1 cellular context compared by ENCODE assay signal in the genomic region with DNA sequence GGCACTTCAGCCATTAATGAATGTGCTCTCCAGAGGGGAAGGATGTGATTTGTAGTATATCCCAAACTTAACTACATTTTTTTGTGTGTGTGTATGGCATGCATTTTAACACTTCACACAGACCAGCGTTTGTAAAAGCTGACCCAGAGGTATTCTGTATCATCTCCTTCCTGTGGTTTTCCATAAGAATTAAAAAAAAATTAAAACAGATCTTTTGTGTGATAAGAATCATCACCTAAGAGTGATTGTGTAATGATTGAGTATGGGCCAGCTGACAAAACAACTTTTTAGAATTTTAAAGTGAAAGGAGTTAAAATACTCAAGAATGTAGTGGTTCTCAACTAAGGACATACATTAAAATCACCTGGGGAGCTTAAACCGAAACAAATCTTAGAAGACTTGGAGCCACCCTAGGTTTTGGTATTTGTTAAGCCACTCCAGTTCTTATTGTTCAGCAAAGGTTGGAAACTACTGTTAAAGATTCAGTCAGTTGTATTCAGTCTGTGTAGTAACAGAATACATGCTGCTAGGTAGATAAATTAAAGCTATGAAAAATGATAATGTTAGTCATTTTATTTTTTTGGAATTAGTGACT.
TF ChIP-seq lines count a peak whose summit lies in the region.

No MANE protein-coding gene starts in this region.

TF ChIP-seq in SK-N-SH treated with all-trans-retinoic acid at 6 μM for 48 hours, 23 proteins besides CTCF, POLR2A, EP300 and RAD21 (continued from another document):
- TF ChIP-seq, protein P1, sequence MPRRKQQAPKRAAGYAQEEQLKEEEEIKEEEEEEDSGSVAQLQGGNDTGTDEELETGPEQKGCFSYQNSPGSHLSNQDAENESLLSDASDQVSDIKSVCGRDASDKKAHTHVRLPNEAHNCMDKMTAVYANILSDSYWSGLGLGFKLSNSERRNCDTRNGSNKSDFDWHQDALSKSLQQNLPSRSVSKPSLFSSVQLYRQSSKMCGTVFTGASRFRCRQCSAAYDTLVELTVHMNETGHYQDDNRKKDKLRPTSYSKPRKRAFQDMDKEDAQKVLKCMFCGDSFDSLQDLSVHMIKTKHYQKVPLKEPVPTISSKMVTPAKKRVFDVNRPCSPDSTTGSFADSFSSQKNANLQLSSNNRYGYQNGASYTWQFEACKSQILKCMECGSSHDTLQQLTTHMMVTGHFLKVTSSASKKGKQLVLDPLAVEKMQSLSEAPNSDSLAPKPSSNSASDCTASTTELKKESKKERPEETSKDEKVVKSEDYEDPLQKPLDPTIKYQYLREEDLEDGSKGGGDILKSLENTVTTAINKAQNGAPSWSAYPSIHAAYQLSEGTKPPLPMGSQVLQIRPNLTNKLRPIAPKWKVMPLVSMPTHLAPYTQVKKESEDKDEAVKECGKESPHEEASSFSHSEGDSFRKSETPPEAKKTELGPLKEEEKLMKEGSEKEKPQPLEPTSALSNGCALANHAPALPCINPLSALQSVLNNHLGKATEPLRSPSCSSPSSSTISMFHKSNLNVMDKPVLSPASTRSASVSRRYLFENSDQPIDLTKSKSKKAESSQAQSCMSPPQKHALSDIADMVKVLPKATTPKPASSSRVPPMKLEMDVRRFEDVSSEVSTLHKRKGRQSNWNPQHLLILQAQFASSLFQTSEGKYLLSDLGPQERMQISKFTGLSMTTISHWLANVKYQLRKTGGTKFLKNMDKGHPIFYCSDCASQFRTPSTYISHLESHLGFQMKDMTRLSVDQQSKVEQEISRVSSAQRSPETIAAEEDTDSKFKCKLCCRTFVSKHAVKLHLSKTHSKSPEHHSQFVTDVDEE (CRISPR knock-in tag; IDR thresholded peaks at IDR 0.05) = no peak
- TF ChIP-seq ZFP3 (CRISPR knock-in tag; IDR thresholded peaks at IDR 0.05) = no peak
